In the genomic region with DNA sequence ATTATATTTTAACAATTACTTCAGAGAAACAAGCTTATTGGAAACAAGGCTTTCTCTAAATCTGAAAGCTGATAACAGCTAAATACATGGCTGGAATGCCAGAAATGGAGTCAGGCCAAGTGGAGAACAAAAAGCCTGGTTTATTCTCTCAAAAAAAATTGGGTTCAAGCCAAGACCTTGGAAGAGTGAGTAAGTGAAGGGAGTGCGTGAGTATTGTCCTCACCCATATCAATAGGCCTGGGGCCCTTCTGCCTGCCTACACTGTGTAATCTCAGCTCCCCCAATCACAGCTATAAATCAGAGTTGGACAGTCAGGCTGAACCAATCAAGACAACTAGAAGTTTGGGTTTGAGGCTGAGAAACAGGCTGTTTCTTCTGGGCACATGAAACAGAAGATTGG, we compare ENCODE assay signal across 1 cellular context.
TF ChIP-seq lines count a peak whose summit lies in the region.

No MANE protein-coding gene starts in this region.

TF ChIP-seq in GM12878, 131 proteins besides CTCF, POLR2A, EP300 and RAD21 (continued from another document):
- TF ChIP-seq, protein P1, sequence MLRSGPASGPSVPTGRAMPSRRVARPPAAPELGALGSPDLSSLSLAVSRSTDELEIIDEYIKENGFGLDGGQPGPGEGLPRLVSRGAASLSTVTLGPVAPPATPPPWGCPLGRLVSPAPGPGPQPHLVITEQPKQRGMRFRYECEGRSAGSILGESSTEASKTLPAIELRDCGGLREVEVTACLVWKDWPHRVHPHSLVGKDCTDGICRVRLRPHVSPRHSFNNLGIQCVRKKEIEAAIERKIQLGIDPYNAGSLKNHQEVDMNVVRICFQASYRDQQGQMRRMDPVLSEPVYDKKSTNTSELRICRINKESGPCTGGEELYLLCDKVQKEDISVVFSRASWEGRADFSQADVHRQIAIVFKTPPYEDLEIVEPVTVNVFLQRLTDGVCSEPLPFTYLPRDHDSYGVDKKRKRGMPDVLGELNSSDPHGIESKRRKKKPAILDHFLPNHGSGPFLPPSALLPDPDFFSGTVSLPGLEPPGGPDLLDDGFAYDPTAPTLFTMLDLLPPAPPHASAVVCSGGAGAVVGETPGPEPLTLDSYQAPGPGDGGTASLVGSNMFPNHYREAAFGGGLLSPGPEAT (IDR thresholded peaks at IDR 0.05; ENCODE audit: low read depth): no peak
- TF ChIP-seq ZSCAN29 (IDR thresholded peaks at IDR 0.05) (no peak), MYB (IDR thresholded peaks at IDR 0.05; ENCODE audit: borderline replicate concordance, low read depth, low read length) (no peak), USF2 (IDR thresholded peaks at IDR 0.05; ENCODE audit: borderline replicate concordance, low read depth, low read length) (no peak), PAX5 (IDR thresholded peaks at IDR 0.05; ENCODE audit: borderline replicate concordance, low read depth, low read length) (no peak), ELK1 (IDR thresholded peaks at IDR 0.05; ENCODE audit: low read depth, low read length) (no peak), MAX (IDR thresholded peaks at IDR 0.05; ENCODE audit: low read depth, low read length) (no peak), POLR2AphosphoS2 (IDR thresholded peaks at IDR 0.05; ENCODE audit: low read depth, low read length) (no peak), RBBP5 (conservative IDR thresholded peaks at IDR 0.05) (no peak)
- TF ChIP-seq, protein P2, sequence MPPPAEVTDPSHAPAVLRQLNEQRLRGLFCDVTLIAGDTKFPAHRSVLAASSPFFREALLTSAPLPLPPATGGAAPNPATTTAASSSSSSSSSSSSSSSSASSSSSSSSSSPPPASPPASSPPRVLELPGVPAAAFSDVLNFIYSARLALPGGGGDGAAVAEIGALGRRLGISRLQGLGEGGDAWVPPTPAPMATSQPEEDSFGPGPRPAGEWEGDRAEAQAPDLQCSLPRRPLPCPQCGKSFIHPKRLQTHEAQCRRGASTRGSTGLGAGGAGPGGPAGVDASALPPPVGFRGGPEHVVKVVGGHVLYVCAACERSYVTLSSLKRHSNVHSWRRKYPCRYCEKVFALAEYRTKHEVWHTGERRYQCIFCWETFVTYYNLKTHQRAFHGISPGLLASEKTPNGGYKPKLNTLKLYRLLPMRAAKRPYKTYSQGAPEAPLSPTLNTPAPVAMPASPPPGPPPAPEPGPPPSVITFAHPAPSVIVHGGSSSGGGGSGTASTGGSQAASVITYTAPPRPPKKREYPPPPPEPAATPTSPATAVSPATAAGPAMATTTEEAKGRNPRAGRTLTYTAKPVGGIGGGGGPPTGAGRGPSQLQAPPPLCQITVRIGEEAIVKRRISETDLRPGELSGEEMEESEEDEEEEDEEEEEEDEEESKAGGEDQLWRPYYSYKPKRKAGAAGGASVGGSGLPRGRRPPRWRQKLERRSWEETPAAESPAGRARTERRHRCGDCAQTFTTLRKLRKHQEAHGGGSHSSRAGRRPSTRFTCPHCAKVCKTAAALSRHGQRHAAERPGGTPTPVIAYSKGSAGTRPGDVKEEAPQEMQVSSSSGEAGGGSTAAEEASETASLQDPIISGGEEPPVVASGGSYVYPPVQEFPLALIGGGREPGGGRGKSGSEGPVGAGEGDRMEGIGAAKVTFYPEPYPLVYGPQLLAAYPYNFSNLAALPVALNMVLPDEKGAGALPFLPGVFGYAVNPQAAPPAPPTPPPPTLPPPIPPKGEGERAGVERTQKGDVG (CRISPR knock-in tag; IDR thresholded peaks at IDR 0.05): no peak
- TF ChIP-seq, protein P3, sequence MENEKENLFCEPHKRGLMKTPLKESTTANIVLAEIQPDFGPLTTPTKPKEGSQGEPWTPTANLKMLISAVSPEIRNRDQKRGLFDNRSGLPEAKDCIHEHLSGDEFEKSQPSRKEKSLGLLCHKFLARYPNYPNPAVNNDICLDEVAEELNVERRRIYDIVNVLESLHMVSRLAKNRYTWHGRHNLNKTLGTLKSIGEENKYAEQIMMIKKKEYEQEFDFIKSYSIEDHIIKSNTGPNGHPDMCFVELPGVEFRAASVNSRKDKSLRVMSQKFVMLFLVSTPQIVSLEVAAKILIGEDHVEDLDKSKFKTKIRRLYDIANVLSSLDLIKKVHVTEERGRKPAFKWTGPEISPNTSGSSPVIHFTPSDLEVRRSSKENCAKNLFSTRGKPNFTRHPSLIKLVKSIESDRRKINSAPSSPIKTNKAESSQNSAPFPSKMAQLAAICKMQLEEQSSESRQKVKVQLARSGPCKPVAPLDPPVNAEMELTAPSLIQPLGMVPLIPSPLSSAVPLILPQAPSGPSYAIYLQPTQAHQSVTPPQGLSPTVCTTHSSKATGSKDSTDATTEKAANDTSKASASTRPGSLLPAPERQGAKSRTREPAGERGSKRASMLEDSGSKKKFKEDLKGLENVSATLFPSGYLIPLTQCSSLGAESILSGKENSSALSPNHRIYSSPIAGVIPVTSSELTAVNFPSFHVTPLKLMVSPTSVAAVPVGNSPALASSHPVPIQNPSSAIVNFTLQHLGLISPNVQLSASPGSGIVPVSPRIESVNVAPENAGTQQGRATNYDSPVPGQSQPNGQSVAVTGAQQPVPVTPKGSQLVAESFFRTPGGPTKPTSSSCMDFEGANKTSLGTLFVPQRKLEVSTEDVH (IDR thresholded peaks at IDR 0.05; ENCODE audit: low read depth, partially characterized antibody): no peak
